29 cellular contexts compared by ENCODE assay signal in the genomic region with DNA sequence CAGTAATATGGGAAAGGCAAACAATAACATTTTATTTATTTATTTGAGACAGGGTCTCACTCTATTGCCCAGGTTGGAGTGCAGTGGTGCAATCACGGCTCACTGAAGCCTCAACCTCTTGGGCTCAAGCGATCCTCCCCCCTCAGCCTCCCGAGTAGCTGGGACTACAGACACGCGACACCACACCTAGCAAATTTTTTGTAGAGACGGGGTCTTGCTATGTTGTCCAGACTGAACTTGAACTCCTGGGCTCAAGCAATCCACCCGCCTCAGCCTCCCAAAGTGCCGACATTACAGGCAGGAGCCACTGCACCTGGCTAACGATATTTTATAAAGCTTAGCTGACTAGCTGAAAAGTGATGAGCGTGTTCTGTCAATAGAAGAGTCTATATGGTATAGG. TPM values are rescaled to one million over a fixed set of nuclear protein-coding genes. Genes with fewer than 3 reads are reported as not detected.
"Had no signal": no experiment of that assay in that cellular context is flagged by ENCODE, and none has a peak within 500 bp of the region (broad histone marks: within the 10 kb centered on the region; RNA-seq: fewer than 3 reads in every experiment).

No MANE protein-coding gene starts in this region.

- H3K9me3 ChIP-seq: ovary, psoas muscle, spleen, suprapubic skin, testis, tibial artery, transverse colon, upper lobe of right lung, uterus had no signal

- H3K4me3 ChIP-seq: neural progenitor cell, ovary, psoas muscle, skin epidermis, smooth muscle cell, spleen, suprapubic skin, testis, tibial artery, transverse colon, upper lobe of right lung, uterus had no signal

- H3K4me1 ChIP-seq: neural progenitor cell, parathyroid adenoma, psoas muscle, spleen, suprapubic skin, testis, transverse colon, uterus had no signal

- DNase-seq: naive thymus-derived CD4-positive, alpha-beta T cell; natural killer cell; occipital lobe; ovary; posterior cingulate gyrus; psoas muscle; spleen; stimulated activated CD4-positive, alpha-beta T cell treated with anti-CD3 and anti-CD28 coated beads, Interleukin-12 subunit alpha, Interleukin-12 subunit beta, amount 100 ng/mL, for 4 hours; stimulated activated CD4-positive, alpha-beta T cell treated with anti-CD3 and anti-CD28 coated beads, Interleukin-1b, Interleukin-23, amount 100 ng/mL, for 48 hours; stimulated activated CD4-positive, alpha-beta T cell treated with anti-CD3 and anti-CD28 coated beads, Interleukin-4, amount 100 ng/mL, for 1 hour; stimulated activated CD4-positive, alpha-beta T cell treated with anti-CD3 and anti-CD28 coated beads, Interleukin-4, amount 100 ng/mL, for 4 hours; stimulated activated CD8-positive, alpha-beta memory T cell treated with anti-CD3 and anti-CD28 coated beads, Interleukin-4, amount 100 ng/mL, for 48 hours; stimulated activated naive CD4-positive, alpha-beta T cell; stimulated activated naive CD8-positive, alpha-beta T cell treated with anti-CD3 and anti-CD28 coated beads, Interleukin-15, amount 100 ng/mL, for 72 hours; stimulated activated naive CD8-positive, alpha-beta T cell treated with anti-CD3 and anti-CD28 coated beads, Interleukin-15, Interleukin-2, amounts not matched to agents 100 U/mL and 50 U/mL, for 24 hours; substantia nigra; testis; tibial artery; transverse colon; upper lobe of right lung; uterus had no signal

- H3K9ac ChIP-seq: neural progenitor cell, parathyroid adenoma had no signal

- H3K79me2 ChIP-seq: parathyroid adenoma had no signal

- H3K36me3 ChIP-seq: neural progenitor cell, ovary, spleen, suprapubic skin, tibial artery, transverse colon, upper lobe of right lung, uterus had no signal

- ATAC-seq: naive thymus-derived CD4-positive, alpha-beta T cell; natural killer cell; psoas muscle; sciatic nerve; stimulated activated memory B cell treated with anti-CD40 and anti-IgM and Interleukin-4, amounts not matched to agents 10 μg/mL and 1 μg/mL and 100 μg/mL, for 72 hours; stimulated activated naive CD8-positive, alpha-beta T cell treated with anti-CD3 and anti-CD28 coated beads, Interleukin-15, amount 100 ng/mL, for 72 hours; stimulated activated naive CD8-positive, alpha-beta T cell treated with anti-CD3 and anti-CD28 coated beads, Interleukin-15, Interleukin-2, amounts not matched to agents 100 U/mL and 50 U/mL, for 24 hours; upper lobe of right lung had no signal

- H3K27me3 ChIP-seq: neural progenitor cell, ovary, suprapubic skin, testis, tibial artery, upper lobe of right lung, uterus had no signal

- H2AFZ ChIP-seq: neural progenitor cell, parathyroid adenoma had no signal

- H3K27ac ChIP-seq: neural progenitor cell, ovary, parathyroid adenoma, psoas muscle, skin epidermis, spleen, suprapubic skin, testis, tibial artery, transverse colon, upper lobe of right lung, uterus had no signal

- H3K4me2 ChIP-seq: neural progenitor cell, smooth muscle cell had no signal

RNA-seq across cellular contexts. Expression of gene C1GALT1C1L, which starts 56.7 kb away (rescaled TPM):
- total RNA-seq: naive thymus-derived CD4-positive, alpha-beta T cell; natural killer cell; occipital lobe; smooth muscle cell had no signal
- polyA plus RNA-seq: naive thymus-derived CD4-positive, alpha-beta T cell; neural cell had no signal
